In the genomic region with DNA sequence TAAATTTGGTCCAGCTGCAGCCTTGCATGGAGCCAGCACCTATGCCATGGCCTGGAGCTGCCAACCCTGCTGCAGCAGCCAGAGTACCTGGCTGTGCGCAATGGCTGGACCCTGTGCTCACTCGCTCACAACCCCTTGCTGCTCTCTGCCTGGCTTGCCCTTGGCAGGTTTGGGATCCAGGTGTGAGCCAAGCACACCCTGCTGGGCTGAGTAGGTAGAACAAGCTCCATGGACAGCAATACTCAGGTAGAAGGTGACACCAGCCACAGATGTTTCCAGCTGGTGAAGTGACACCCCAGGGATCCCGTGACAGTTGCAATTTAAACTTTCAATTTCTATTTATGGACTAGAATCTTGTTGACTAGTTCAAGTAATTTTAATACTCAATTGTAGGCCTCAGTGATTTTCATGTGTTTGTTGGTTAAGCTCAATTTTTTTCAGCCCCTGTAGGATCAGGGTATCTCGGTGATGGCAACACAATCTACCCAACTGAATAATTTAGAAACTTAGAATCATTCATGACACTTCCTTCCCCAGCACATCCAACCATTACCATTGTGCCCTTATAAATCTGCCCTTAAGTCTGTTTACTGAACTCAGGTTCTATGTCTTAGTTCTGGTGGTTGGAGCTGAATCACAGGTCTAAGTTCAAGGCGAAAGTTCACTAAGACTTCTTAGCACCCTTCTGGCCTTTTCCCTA, we compare ENCODE assay signal across 10 cellular contexts.
DNase-seq lines count a peak whose midpoint lies in the region; ATAC-seq, FAIRE-seq and TF ChIP-seq lines count a peak whose summit lies in the region.
"Had no signal": no experiment of that assay in that cellular context is flagged by ENCODE, and none has a peak within 500 bp of the region (broad histone marks: within the 10 kb centered on the region; RNA-seq: fewer than 3 reads in every experiment).

No MANE protein-coding gene starts in this region.

- H3K27ac Mint-ChIP-seq in progenitor cell of endocrine pancreas: no peak overlapping the region
- H3K27ac Mint-ChIP-seq: nephron had no signal

- H3K9me3 ChIP-seq in tibial nerve: peaks cover 0 to 8% (median 0%) of the 10 kb centered on the region in 4 donors

- no peaks in the 10 kb centered on the region for H3K27me3 ChIP-seq in tibial nerve

- no peak for FAIRE-seq in GM12891 (lab: Jason Lieb, UNC)

- DNase-seq in activated T-cell treated with anti-CD3 and anti-CD28 coated beads, Interleukin-2, amount 50 U/mL, for 4 hours: peak; percentile 11
- no peak for DNase-seq in progenitor cell of endocrine pancreas (ENCODE audit: low spot score, unreplicated experiment)
- no peak for DNase-seq in SKM-1 treated with dmso at 0.1 percent for 144 hours (lab: John Stamatoyannopoulos, UW; ENCODE audit: unreplicated experiment)
- no peak for DNase-seq in GM12891 (ENCODE audit: insufficient read length, low spot score)
- no peak for DNase-seq in tibial nerve (ENCODE audit: low spot score in 2 of 2)
- no peak for DNase-seq in DMS153 treated with DMSO at 0.1 percent for 48 hours (lab: John Stamatoyannopoulos, UW; ENCODE audit: unreplicated experiment)
- DNase-seq: PC-9 had no signal

- H3K36me3 Mint-ChIP-seq in activated T-cell treated with anti-CD3 and anti-CD28 coated beads, Interleukin-2, amount 50 U/mL, for 4 hours (ENCODE audit: insufficient read depth): no peaks in the 10 kb centered on the region
- H3K36me3 Mint-ChIP-seq in progenitor cell of endocrine pancreas (ENCODE audit: insufficient read depth): no peaks in the 10 kb centered on the region

- H3K27me3 Mint-ChIP-seq in activated T-cell treated with anti-CD3 and anti-CD28 coated beads, Interleukin-2, amount 50 U/mL, for 4 hours (ENCODE audit: low read depth): peaks cover 10% of the 10 kb centered on the region
- peaks cover 19% of the 10 kb centered on the region for H3K27me3 Mint-ChIP-seq in progenitor cell of endocrine pancreas

- H3K4me1 Mint-ChIP-seq in activated T-cell treated with anti-CD3 and anti-CD28 coated beads, Interleukin-2, amount 50 U/mL, for 4 hours (ENCODE audit: low read depth): no peaks in the 10 kb centered on the region
- H3K4me1 Mint-ChIP-seq in progenitor cell of endocrine pancreas (ENCODE audit: low read depth): peaks cover 4% of the 10 kb centered on the region

- no peaks in the 10 kb centered on the region for H3K9me3 Mint-ChIP-seq in activated T-cell treated with anti-CD3 and anti-CD28 coated beads, Interleukin-2, amount 50 U/mL, for 4 hours
- H3K9me3 Mint-ChIP-seq in progenitor cell of endocrine pancreas (ENCODE audit: low read depth): peaks cover 3% of the 10 kb centered on the region
- H3K9me3 Mint-ChIP-seq: nephron had no signal

- 92 to 95% methylated on average over 3 to 5 of the region's 5 CpGs for WGBS in tibial nerve, 2 donors

- H3K27ac ChIP-seq in tibial nerve: no peak overlapping the region
- H3K27ac ChIP-seq: PC-9 had no signal

- no peak overlapping the region for H3K4me3 ChIP-seq in tibial nerve
- H3K4me3 ChIP-seq: PC-9 had no signal

- TF ChIP-seq CTCF in progenitor cell of endocrine pancreas (IDR thresholded peaks at IDR 0.05; ENCODE audit: unreplicated experiment) (peak; percentile 45), tibial nerve (IDR thresholded peaks at IDR 0.05) (no peak)

- no peaks in the 10 kb centered on the region for H3K4me1 ChIP-seq in tibial nerve

- H3K36me3 ChIP-seq in tibial nerve: no peaks in the 10 kb centered on the region

- ATAC-seq in GM18861 (IDR thresholded peaks at IDR 0.05; ENCODE audit: unreplicated experiment) (peak; percentile 75), HG03039 (IDR thresholded peaks at IDR 0.05; ENCODE audit: unreplicated experiment) (peak; percentile 61)
- no peak for ATAC-seq in activated T-cell treated with anti-CD3 and anti-CD28 coated beads, Interleukin-2, amount 50 U/mL, for 4 hours

- TF ChIP-seq POLR2A in GM12891 (IDR thresholded peaks at IDR 0.05; ENCODE audit: low read depth, low read length) (no peak), tibial nerve (IDR thresholded peaks at IDR 0.05) (no peak)

- TF ChIP-seq EP300 in tibial nerve (IDR thresholded peaks at IDR 0.05): no peak

- H3K4me3 Mint-ChIP-seq in activated T-cell treated with anti-CD3 and anti-CD28 coated beads, Interleukin-2, amount 50 U/mL, for 4 hours: no peak overlapping the region
- H3K4me3 Mint-ChIP-seq in progenitor cell of endocrine pancreas (ENCODE audit: low read depth): no peak overlapping the region
- H3K4me3 Mint-ChIP-seq: nephron had no signal

TF ChIP-seq in GM12891, 5 proteins besides CTCF, POLR2A, EP300 and RAD21:
- no peak for TF ChIP-seq POU2F2 (IDR thresholded peaks at IDR 0.05; ENCODE audit: low read depth, low read length)
- no peak for TF ChIP-seq POLR2AphosphoS5 (IDR thresholded peaks at IDR 0.05; ENCODE audit: low read depth, low read length)
- no peak for TF ChIP-seq SPI1 (IDR thresholded peaks at IDR 0.05; ENCODE audit: low read depth, low read length)
- no peak for TF ChIP-seq PAX5 (IDR thresholded peaks at IDR 0.05; ENCODE audit: insufficient read depth, low read length, severe bottlenecking)
- TF ChIP-seq TAF1 (IDR thresholded peaks at IDR 0.05; ENCODE audit: low read depth, low read length): no peak

Comparison
In these comparisons a context has a peak if more than half of its experiments do, and no peak if none do; other contexts are left out.
1. ATAC-seq: peak in GM18861 (single experiment) and HG03039 (single experiment); none in activated T-cell treated with anti-CD3 and anti-CD28 coated beads, Interleukin-2, amount 50 U/mL, for 4 hours (0 of 2).